1 cellular context compared by ENCODE assay signal in the genomic region with DNA sequence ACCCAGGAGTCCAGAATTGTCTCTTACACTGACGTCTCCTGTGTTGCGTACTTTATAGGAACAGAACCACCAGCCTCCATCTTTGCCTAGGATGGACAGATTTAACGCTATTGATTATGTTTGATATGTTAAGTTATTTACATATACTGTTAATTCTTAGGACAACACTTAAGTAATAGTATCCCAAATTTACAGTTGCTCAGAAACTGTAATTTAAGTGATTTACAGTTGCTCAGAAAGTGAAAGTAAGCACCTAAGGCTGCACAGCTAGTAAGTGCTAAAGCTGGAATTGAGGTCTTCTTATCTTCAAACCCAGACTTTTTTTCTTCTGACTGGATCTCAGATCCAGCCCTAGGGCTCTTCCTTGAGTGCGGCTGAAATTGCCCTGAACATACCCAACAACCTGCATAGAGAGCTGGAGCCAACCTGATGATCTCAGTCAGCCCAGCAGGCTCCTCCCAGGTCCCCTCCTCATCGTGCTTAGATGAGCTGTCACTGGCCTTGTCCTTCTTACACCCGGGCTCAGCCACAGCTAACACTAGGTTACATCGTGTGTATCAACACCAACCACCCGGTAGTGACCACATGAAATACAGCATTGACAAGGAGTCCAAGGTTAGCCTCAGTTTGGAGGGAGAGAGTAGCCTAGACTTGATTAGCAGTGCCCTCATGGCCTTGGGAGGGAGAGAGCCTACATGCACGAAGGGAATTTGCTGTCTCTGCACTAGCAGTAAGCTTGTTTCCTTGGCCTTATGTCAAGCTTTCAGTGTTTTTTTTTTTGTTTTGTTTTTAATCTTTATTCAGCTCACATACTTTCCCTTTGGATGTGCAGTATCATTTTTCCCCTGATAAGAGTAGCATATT.
TF ChIP-seq lines count a peak whose summit lies in the region.

No MANE protein-coding gene starts in this region.

TF ChIP-seq in HepG2, 621 proteins besides CTCF, POLR2A, EP300 and RAD21 (continued from another document and continues in another):
- TF ChIP-seq, protein P1, sequence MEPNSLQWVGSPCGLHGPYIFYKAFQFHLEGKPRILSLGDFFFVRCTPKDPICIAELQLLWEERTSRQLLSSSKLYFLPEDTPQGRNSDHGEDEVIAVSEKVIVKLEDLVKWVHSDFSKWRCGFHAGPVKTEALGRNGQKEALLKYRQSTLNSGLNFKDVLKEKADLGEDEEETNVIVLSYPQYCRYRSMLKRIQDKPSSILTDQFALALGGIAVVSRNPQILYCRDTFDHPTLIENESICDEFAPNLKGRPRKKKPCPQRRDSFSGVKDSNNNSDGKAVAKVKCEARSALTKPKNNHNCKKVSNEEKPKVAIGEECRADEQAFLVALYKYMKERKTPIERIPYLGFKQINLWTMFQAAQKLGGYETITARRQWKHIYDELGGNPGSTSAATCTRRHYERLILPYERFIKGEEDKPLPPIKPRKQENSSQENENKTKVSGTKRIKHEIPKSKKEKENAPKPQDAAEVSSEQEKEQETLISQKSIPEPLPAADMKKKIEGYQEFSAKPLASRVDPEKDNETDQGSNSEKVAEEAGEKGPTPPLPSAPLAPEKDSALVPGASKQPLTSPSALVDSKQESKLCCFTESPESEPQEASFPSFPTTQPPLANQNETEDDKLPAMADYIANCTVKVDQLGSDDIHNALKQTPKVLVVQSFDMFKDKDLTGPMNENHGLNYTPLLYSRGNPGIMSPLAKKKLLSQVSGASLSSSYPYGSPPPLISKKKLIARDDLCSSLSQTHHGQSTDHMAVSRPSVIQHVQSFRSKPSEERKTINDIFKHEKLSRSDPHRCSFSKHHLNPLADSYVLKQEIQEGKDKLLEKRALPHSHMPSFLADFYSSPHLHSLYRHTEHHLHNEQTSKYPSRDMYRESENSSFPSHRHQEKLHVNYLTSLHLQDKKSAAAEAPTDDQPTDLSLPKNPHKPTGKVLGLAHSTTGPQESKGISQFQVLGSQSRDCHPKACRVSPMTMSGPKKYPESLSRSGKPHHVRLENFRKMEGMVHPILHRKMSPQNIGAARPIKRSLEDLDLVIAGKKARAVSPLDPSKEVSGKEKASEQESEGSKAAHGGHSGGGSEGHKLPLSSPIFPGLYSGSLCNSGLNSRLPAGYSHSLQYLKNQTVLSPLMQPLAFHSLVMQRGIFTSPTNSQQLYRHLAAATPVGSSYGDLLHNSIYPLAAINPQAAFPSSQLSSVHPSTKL (CRISPR knock-in tag; IDR thresholded peaks at IDR 0.05): peak; percentile 97
- TF ChIP-seq NFYC (CRISPR knock-in tag; IDR thresholded peaks at IDR 0.05): peak; percentile 38
- peak; percentile 76; the same call in 1 of the 2 replicates for TF ChIP-seq ZNF607 (CRISPR knock-in tag; IDR thresholded peaks at IDR 0.05; ENCODE audit: borderline replicate concordance)
- TF ChIP-seq, protein P2, sequence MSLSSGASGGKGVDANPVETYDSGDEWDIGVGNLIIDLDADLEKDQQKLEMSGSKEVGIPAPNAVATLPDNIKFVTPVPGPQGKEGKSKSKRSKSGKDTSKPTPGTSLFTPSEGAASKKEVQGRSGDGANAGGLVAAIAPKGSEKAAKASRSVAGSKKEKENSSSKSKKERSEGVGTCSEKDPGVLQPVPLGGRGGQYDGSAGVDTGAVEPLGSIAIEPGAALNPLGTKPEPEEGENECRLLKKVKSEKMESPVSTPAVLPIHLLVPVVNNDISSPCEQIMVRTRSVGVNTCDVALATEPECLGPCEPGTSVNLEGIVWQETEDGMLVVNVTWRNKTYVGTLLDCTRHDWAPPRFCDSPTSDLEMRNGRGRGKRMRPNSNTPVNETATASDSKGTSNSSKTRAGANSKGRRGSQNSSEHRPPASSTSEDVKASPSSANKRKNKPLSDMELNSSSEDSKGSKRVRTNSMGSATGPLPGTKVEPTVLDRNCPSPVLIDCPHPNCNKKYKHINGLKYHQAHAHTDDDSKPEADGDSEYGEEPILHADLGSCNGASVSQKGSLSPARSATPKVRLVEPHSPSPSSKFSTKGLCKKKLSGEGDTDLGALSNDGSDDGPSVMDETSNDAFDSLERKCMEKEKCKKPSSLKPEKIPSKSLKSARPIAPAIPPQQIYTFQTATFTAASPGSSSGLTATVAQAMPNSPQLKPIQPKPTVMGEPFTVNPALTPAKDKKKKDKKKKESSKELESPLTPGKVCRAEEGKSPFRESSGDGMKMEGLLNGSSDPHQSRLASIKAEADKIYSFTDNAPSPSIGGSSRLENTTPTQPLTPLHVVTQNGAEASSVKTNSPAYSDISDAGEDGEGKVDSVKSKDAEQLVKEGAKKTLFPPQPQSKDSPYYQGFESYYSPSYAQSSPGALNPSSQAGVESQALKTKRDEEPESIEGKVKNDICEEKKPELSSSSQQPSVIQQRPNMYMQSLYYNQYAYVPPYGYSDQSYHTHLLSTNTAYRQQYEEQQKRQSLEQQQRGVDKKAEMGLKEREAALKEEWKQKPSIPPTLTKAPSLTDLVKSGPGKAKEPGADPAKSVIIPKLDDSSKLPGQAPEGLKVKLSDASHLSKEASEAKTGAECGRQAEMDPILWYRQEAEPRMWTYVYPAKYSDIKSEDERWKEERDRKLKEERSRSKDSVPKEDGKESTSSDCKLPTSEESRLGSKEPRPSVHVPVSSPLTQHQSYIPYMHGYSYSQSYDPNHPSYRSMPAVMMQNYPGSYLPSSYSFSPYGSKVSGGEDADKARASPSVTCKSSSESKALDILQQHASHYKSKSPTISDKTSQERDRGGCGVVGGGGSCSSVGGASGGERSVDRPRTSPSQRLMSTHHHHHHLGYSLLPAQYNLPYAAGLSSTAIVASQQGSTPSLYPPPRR (CRISPR knock-in tag; IDR thresholded peaks at IDR 0.05; ENCODE audit: borderline replicate concordance): peak; percentile 57
- TF ChIP-seq ZFAT (CRISPR knock-in tag; conservative IDR thresholded peaks at IDR 0.05): no peak
- TF ChIP-seq, protein P3, sequence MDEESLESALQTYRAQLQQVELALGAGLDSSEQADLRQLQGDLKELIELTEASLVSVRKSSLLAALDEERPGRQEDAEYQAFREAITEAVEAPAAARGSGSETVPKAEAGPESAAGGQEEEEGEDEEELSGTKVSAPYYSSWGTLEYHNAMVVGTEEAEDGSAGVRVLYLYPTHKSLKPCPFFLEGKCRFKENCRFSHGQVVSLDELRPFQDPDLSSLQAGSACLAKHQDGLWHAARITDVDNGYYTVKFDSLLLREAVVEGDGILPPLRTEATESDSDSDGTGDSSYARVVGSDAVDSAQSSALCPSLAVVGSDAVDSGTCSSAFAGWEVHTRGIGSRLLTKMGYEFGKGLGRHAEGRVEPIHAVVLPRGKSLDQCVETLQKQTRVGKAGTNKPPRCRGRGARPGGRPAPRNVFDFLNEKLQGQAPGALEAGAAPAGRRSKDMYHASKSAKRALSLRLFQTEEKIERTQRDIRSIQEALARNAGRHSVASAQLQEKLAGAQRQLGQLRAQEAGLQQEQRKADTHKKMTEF (CRISPR knock-in tag; IDR thresholded peaks at IDR 0.05): peak; percentile 95
- 0 out of 2 replicates have a peak, but pooled peaks have one; percentile 43 for TF ChIP-seq BRD4 (CRISPR knock-in tag; IDR thresholded peaks at IDR 0.05)
- 0 out of 2 replicates have a peak, but pooled peaks have one; percentile 49 for TF ChIP-seq SATB2 (CRISPR knock-in tag; IDR thresholded peaks at IDR 0.05)
- TF ChIP-seq EEA1 (CRISPR knock-in tag; IDR thresholded peaks at IDR 0.05; ENCODE audit: borderline replicate concordance): no peak
- peak; percentile 49; the same call in 1 of the 2 replicates for TF ChIP-seq ZNF337 (CRISPR knock-in tag; IDR thresholded peaks at IDR 0.05; ENCODE audit: borderline replicate concordance, low read depth)
- TF ChIP-seq, protein P4, sequence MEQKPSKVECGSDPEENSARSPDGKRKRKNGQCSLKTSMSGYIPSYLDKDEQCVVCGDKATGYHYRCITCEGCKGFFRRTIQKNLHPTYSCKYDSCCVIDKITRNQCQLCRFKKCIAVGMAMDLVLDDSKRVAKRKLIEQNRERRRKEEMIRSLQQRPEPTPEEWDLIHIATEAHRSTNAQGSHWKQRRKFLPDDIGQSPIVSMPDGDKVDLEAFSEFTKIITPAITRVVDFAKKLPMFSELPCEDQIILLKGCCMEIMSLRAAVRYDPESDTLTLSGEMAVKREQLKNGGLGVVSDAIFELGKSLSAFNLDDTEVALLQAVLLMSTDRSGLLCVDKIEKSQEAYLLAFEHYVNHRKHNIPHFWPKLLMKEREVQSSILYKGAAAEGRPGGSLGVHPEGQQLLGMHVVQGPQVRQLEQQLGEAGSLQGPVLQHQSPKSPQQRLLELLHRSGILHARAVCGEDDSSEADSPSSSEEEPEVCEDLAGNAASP (CRISPR knock-in tag; IDR thresholded peaks at IDR 0.05; ENCODE audit: borderline replicate concordance): peak; percentile 89; the same call in 1 of the 2 replicates
- TF ChIP-seq RFX1 (IDR thresholded peaks at IDR 0.05): no peak
- TF ChIP-seq, protein P5, sequence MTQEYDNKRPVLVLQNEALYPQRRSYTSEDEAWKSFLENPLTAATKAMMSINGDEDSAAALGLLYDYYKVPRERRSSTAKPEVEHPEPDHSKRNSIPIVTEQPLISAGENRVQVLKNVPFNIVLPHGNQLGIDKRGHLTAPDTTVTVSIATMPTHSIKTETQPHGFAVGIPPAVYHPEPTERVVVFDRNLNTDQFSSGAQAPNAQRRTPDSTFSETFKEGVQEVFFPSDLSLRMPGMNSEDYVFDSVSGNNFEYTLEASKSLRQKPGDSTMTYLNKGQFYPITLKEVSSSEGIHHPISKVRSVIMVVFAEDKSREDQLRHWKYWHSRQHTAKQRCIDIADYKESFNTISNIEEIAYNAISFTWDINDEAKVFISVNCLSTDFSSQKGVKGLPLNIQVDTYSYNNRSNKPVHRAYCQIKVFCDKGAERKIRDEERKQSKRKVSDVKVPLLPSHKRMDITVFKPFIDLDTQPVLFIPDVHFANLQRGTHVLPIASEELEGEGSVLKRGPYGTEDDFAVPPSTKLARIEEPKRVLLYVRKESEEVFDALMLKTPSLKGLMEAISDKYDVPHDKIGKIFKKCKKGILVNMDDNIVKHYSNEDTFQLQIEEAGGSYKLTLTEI (CRISPR knock-in tag; conservative IDR thresholded peaks at IDR 0.05): no peak
- TF ChIP-seq HOXD1 (CRISPR knock-in tag; IDR thresholded peaks at IDR 0.05): peak; percentile 25; the same call in 1 of the 2 replicates
- TF ChIP-seq, protein P6, sequence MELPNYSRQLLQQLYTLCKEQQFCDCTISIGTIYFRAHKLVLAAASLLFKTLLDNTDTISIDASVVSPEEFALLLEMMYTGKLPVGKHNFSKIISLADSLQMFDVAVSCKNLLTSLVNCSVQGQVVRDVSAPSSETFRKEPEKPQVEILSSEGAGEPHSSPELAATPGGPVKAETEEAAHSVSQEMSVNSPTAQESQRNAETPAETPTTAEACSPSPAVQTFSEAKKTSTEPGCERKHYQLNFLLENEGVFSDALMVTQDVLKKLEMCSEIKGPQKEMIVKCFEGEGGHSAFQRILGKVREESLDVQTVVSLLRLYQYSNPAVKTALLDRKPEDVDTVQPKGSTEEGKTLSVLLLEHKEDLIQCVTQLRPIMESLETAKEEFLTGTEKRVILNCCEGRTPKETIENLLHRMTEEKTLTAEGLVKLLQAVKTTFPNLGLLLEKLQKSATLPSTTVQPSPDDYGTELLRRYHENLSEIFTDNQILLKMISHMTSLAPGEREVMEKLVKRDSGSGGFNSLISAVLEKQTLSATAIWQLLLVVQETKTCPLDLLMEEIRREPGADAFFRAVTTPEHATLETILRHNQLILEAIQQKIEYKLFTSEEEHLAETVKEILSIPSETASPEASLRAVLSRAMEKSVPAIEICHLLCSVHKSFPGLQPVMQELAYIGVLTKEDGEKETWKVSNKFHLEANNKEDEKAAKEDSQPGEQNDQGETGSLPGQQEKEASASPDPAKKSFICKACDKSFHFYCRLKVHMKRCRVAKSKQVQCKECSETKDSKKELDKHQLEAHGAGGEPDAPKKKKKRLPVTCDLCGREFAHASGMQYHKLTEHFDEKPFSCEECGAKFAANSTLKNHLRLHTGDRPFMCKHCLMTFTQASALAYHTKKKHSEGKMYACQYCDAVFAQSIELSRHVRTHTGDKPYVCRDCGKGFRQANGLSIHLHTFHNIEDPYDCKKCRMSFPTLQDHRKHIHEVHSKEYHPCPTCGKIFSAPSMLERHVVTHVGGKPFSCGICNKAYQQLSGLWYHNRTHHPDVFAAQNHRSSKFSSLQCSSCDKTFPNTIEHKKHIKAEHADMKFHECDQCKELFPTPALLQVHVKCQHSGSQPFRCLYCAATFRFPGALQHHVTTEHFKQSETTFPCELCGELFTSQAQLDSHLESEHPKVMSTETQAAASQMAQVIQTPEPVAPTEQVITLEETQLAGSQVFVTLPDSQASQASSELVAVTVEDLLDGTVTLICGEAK (IDR thresholded peaks at IDR 0.05): no peak; the same call in 1 of the 2 replicates
- TF ChIP-seq, protein P6 (CRISPR knock-in tag; IDR thresholded peaks at IDR 0.05): peak; percentile 90
- no peak for TF ChIP-seq NPAS2 (CRISPR knock-in tag; IDR thresholded peaks at IDR 0.05; ENCODE audit: borderline replicate concordance)
- TF ChIP-seq, protein P7, sequence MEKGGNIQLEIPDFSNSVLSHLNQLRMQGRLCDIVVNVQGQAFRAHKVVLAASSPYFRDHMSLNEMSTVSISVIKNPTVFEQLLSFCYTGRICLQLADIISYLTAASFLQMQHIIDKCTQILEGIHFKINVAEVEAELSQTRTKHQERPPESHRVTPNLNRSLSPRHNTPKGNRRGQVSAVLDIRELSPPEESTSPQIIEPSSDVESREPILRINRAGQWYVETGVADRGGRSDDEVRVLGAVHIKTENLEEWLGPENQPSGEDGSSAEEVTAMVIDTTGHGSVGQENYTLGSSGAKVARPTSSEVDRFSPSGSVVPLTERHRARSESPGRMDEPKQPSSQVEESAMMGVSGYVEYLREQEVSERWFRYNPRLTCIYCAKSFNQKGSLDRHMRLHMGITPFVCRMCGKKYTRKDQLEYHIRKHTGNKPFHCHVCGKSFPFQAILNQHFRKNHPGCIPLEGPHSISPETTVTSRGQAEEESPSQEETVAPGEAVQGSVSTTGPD (CRISPR knock-in tag; IDR thresholded peaks at IDR 0.05): 0 out of 2 replicates have a peak, but pooled peaks have one; percentile 21
- no peak for TF ChIP-seq TBL1XR1 (IDR thresholded peaks at IDR 0.05; ENCODE audit: borderline replicate concordance, low read length, partially characterized antibody)
- TF ChIP-seq ZMYM4 (CRISPR knock-in tag; IDR thresholded peaks at IDR 0.05): peak; percentile 91
- peak; percentile 81 for TF ChIP-seq JARID2 (CRISPR knock-in tag; IDR thresholded peaks at IDR 0.05; ENCODE audit: insufficient replicate concordance)
